Comparison of ENCODE assay signal across 3 cellular contexts in genomic region chr2:169431772-169432171, GRCh38.
TF ChIP-seq lines count a peak whose summit lies in the region.

No MANE protein-coding gene starts in this region.

TF ChIP-seq in HEK293, 187 proteins besides CTCF, POLR2A, EP300 and RAD21:
- 0 out of 2 replicates have a peak, but pooled peaks have one; percentile 18 for TF ChIP-seq ZNF580 (tag by site-specific recombination; IDR thresholded peaks at IDR 0.05)
- TF ChIP-seq ZNF146 (tag by site-specific recombination; IDR thresholded peaks at IDR 0.05) = peak; percentile 95
TF ChIP-seq in HEK293: peak in this region for 2; not testable (repeated sequence) for 185.

TF ChIP-seq in K562, 482 proteins besides CTCF, POLR2A, EP300 and RAD21 (continued from another document):
- TF ChIP-seq BCOR (IDR thresholded peaks at IDR 0.05) = peak; percentile 81

TF ChIP-seq in HepG2, 621 proteins besides CTCF, POLR2A, EP300 and RAD21:
- TF ChIP-seq MNT (IDR thresholded peaks at IDR 0.05) = 0 out of 2 replicates have a peak, but pooled peaks have one; percentile 38
